ENCODE assay signal across 1 cellular context in genomic region chr22:37848587-37849088, GRCh38.
A peak's percentile ranks its signal among the peaks of the same experiment; 100 is the strongest.
TF ChIP-seq lines count a peak whose summit lies in the region.

No MANE protein-coding gene starts in this region.

TF ChIP-seq in HCT116, 20 proteins besides CTCF, POLR2A, EP300 and RAD21 (continued from another document):
- TF ChIP-seq, protein P1, sequence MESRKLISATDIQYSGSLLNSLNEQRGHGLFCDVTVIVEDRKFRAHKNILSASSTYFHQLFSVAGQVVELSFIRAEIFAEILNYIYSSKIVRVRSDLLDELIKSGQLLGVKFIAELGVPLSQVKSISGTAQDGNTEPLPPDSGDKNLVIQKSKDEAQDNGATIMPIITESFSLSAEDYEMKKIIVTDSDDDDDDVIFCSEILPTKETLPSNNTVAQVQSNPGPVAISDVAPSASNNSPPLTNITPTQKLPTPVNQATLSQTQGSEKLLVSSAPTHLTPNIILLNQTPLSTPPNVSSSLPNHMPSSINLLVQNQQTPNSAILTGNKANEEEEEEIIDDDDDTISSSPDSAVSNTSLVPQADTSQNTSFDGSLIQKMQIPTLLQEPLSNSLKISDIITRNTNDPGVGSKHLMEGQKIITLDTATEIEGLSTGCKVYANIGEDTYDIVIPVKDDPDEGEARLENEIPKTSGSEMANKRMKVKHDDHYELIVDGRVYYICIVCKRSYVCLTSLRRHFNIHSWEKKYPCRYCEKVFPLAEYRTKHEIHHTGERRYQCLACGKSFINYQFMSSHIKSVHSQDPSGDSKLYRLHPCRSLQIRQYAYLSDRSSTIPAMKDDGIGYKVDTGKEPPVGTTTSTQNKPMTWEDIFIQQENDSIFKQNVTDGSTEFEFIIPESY (IDR thresholded peaks at IDR 0.05; ENCODE audit: extremely low read depth, insufficient replicate concordance, low read length), result peak; percentile 86
